In genomic region chr10:81303656-81304055, GRCh38 we compare ENCODE assay signal across 26 cellular contexts.
DNase-seq lines count a peak whose midpoint lies in the region; ATAC-seq, FAIRE-seq and TF ChIP-seq lines count a peak whose summit lies in the region.
"Had no signal": no experiment of that assay in that cellular context is flagged by ENCODE, and none has a peak within 500 bp of the region (broad histone marks: within the 10 kb centered on the region; RNA-seq: fewer than 3 reads in every experiment).

No MANE protein-coding gene starts in this region.

- 9% methylated on average over 1 of the region's 1 CpG for WGBS in mammary epithelial cell (ENCODE audit: low coverage, missing lambda C conversion rate)

- H3K9me3 ChIP-seq in mammary epithelial cell (replicated peaks; ENCODE audit: insufficient read depth, low read length): no peaks in the 10 kb centered on the region
- H3K9me3 ChIP-seq in breast epithelium: peaks cover 0 to 7% of the 10 kb centered on the region in 2 donors
- no peaks in the 10 kb centered on the region for H3K9me3 ChIP-seq in MM.1S (replicated peaks; ENCODE audit: insufficient read depth, low read length)
- H3K9me3 ChIP-seq in astrocyte (ENCODE audit: insufficient read depth, low read depth, low read length): no peaks in the 10 kb centered on the region
- peaks cover 9% of the 10 kb centered on the region for H3K9me3 ChIP-seq in left ventricle myocardium inferior (replicated peaks)
- H3K9me3 ChIP-seq: A549, BE2C had no signal

- H2AFZ ChIP-seq in mammary epithelial cell (ENCODE audit: low read depth, low read length) (no peak overlapping the region), MM.1S (ENCODE audit: low read length) (no peak overlapping the region), astrocyte (ENCODE audit: low read depth, low read length) (no peak overlapping the region)

- no peak for TF ChIP-seq POLR2A in breast epithelium (IDR thresholded peaks at IDR 0.05)

- H3K4me1 ChIP-seq in mammary epithelial cell (ENCODE audit: insufficient read depth, low read length) (peaks cover 3% of the 10 kb centered on the region), breast epithelium (no peaks in the 10 kb centered on the region), MM.1S (ENCODE audit: low read length) (no peaks in the 10 kb centered on the region), astrocyte (ENCODE audit: insufficient read depth, low read length) (no peaks in the 10 kb centered on the region), left ventricle myocardium inferior (no peaks in the 10 kb centered on the region)
- H3K4me1 ChIP-seq: A549; BE2C; BLaER1 treated with 17β-estradiol and CSF1 and Interleukin-3, amounts not matched to agents 10 nM and 100 nM had no signal

- BruUV-seq in mammary epithelial cell (replicated peaks; lab: Mats Ljungman, UMichigan): no TSS peak

- CTCF ChIA-PET in mammary epithelial cell (lab: Charles Lee; ENCODE audit: low non-redundant PET): no interaction called here

- H3K4me3 ChIP-seq in mammary epithelial cell (replicated peaks in 1 of 3; ENCODE audit: insufficient read depth in 1 of 3, low read depth in 2 of 3, low read length in 3 of 3): no peak overlapping the region
- H3K4me3 ChIP-seq in breast epithelium: no peak overlapping the region
- H3K4me3 ChIP-seq in MM.1S (ENCODE audit: low read length): no peak overlapping the region
- H3K4me3 ChIP-seq in astrocyte (ENCODE audit: insufficient read depth, low read depth, low read length): no peak overlapping the region
- no peak overlapping the region for H3K4me3 ChIP-seq in left ventricle myocardium inferior
- H3K4me3 ChIP-seq: A549; BLaER1 treated with 17β-estradiol and CSF1 and Interleukin-3, amounts not matched to agents 10 nM and 100 nM; GM12878 had no signal

- no peaks in the 10 kb centered on the region for H3K36me3 Mint-ChIP-seq in astrocyte (ENCODE audit: low read depth, unreplicated experiment)
- H3K36me3 Mint-ChIP-seq: CD14-positive monocyte; CD8-positive, alpha-beta memory T cell had no signal

- FAIRE-seq in astrocyte (lab: Jason Lieb, UNC): no peak
- FAIRE-seq: A549, D721Med, GM12878 had no signal

- H3K4me2 ChIP-seq in mammary epithelial cell (ENCODE audit: insufficient read depth, low read depth, low read length) (no peak overlapping the region), MM.1S (ENCODE audit: low read depth, low read length) (no peak overlapping the region), astrocyte (ENCODE audit: low read length) (no peak overlapping the region)
- H3K4me2 ChIP-seq: A549; BLaER1 treated with 17β-estradiol and CSF1 and Interleukin-3, amounts not matched to agents 10 nM and 100 nM had no signal

- H4K20me1 ChIP-seq in mammary epithelial cell (ENCODE audit: insufficient read depth, low read length) (no peaks in the 10 kb centered on the region), MM.1S (ENCODE audit: insufficient read depth, low read length) (no peaks in the 10 kb centered on the region), astrocyte (ENCODE audit: insufficient read depth, low read length) (no peaks in the 10 kb centered on the region)
- H4K20me1 ChIP-seq: BLaER1 treated with 17β-estradiol and CSF1 and Interleukin-3, amounts not matched to agents 10 nM and 100 nM had no signal

- H3K27me3 ChIP-seq in mammary epithelial cell (ENCODE audit: insufficient read depth, low read length): no peaks in the 10 kb centered on the region
- H3K27me3 ChIP-seq in breast epithelium: no peaks in the 10 kb centered on the region
- H3K27me3 ChIP-seq in MM.1S (replicated peaks; ENCODE audit: insufficient read depth, low read length): no peaks in the 10 kb centered on the region
- no peaks in the 10 kb centered on the region for H3K27me3 ChIP-seq in astrocyte (ENCODE audit: insufficient read depth, low read length)
- H3K27me3 ChIP-seq in left ventricle myocardium inferior (ENCODE audit: low read depth): no peaks in the 10 kb centered on the region
- H3K27me3 ChIP-seq: BE2C; BLaER1 treated with 17β-estradiol and CSF1 and Interleukin-3, amounts not matched to agents 10 nM and 100 nM had no signal

- H3K36me3 ChIP-seq in mammary epithelial cell (ENCODE audit: insufficient read depth, low read length) (no peaks in the 10 kb centered on the region), breast epithelium (no peaks in the 10 kb centered on the region), MM.1S (replicated peaks; ENCODE audit: insufficient read depth, low read length) (no peaks in the 10 kb centered on the region), astrocyte (ENCODE audit: insufficient read depth, low read length) (no peaks in the 10 kb centered on the region), left ventricle myocardium inferior (no peaks in the 10 kb centered on the region)
- H3K36me3 ChIP-seq: BE2C; BLaER1 treated with 17β-estradiol and CSF1 and Interleukin-3, amounts not matched to agents 10 nM and 100 nM had no signal

- no peak overlapping the region for H3K4me3 Mint-ChIP-seq in astrocyte (ENCODE audit: unreplicated experiment)
- H3K4me3 Mint-ChIP-seq: CD14-positive monocyte; CD4-positive, alpha-beta T cell; CD8-positive, alpha-beta memory T cell had no signal

- no peak overlapping the region for H3K9ac ChIP-seq in mammary epithelial cell (ENCODE audit: insufficient read depth, low read length)
- no peak overlapping the region for H3K9ac ChIP-seq in MM.1S (ENCODE audit: low read length)
- no peak overlapping the region for H3K9ac ChIP-seq in astrocyte (ENCODE audit: low read length)
- H3K9ac ChIP-seq: BLaER1 treated with 17β-estradiol and CSF1 and Interleukin-3, amounts not matched to agents 10 nM and 100 nM had no signal

- DNase-seq in mammary epithelial cell: peak; percentile 1
- no peak for DNase-seq in breast epithelium (ENCODE audit: low spot score in 2 of 2)
- peak; percentile 32 for DNase-seq in MM.1S
- DNase-seq in astrocyte (ENCODE audit: low read depth): no peak
- DNase-seq in left ventricle myocardium inferior: no peak
- no peak for DNase-seq in HK-2 (ENCODE audit: unreplicated experiment)
- DNase-seq: ACHN; AML-193; BE2C; CD4-positive, alpha-beta T cell; CD8-positive, alpha-beta memory T cell; DMS 273 treated with DMSO at 0.1 percent for 48 hours; DMS79; EL; GDM1; GOT3; H7 had no signal

- dilution Hi-C loops in mammary epithelial cell (cut with HindIII; ENCODE audit: low sequenced_read_pairs): no loop called here

- H3K27ac Mint-ChIP-seq in astrocyte (ENCODE audit: unreplicated experiment): peak overlapping the region; percentile 19
- H3K27ac Mint-ChIP-seq: CD4-positive, alpha-beta T cell; CD8-positive, alpha-beta memory T cell had no signal

- intact Hi-C loops in mammary epithelial cell (cut with micrococcal nuclease): no loop called here
- intact Hi-C loops in breast epithelium (cut with DNase I; ENCODE audit: low total_unique reads): loop anchor here (10.0 kb wide), 1 partner anchor 989 kb away; no protein-coding TSS in a partner anchor
- intact Hi-C loops in left ventricle myocardium inferior (cut with micrococcal nuclease): no loop called here

- peaks cover 6% of the 10 kb centered on the region for H3K4me1 Mint-ChIP-seq in astrocyte (ENCODE audit: low read depth, unreplicated experiment)
- H3K4me1 Mint-ChIP-seq: CD14-positive monocyte; CD8-positive, alpha-beta memory T cell had no signal

- TF ChIP-seq CTCF in mammary epithelial cell (conservative IDR thresholded peaks at IDR 0.05 in 1 of 2, IDR thresholded peaks at IDR 0.05 in 1 of 2; ENCODE audit: extremely low read depth in 1 of 2, insufficient read depth in 1 of 2, low read depth in 1 of 2, low read length in 2 of 2) (no peak), breast epithelium (IDR thresholded peaks at IDR 0.05) (no peak), MM.1S (IDR thresholded peaks at IDR 0.05; ENCODE audit: low read length) (no peak), astrocyte (IDR thresholded peaks at IDR 0.05; ENCODE audit: insufficient read depth, low read depth, low read length) (no peak), left ventricle myocardium inferior (IDR thresholded peaks at IDR 0.05; ENCODE audit: borderline replicate concordance) (no peak)

- H3K27ac ChIP-seq in mammary epithelial cell (ENCODE audit: insufficient read depth, low read depth, low read length): no peak overlapping the region
- no peak overlapping the region for H3K27ac ChIP-seq in breast epithelium
- H3K27ac ChIP-seq in MM.1S (ENCODE audit: low read length): no peak overlapping the region
- no peak overlapping the region for H3K27ac ChIP-seq in astrocyte (ENCODE audit: low read depth, low read length)
- H3K27ac ChIP-seq in left ventricle myocardium inferior (replicated peaks): no peak overlapping the region
- H3K27ac ChIP-seq: 22Rv1; A549; BLaER1 treated with 17β-estradiol and CSF1 and Interleukin-3, amounts not matched to agents 10 nM and 100 nM had no signal

- ATAC-seq in GM18907 (IDR thresholded peaks at IDR 0.05; ENCODE audit: unreplicated experiment) (no peak), GM18519 (IDR thresholded peaks at IDR 0.05; ENCODE audit: low FRiP score, unreplicated experiment) (no peak)
- ATAC-seq: A549, GM12878, HCT116 had no signal

- H3F3A ChIP-seq in MM.1S (ENCODE audit: insufficient read depth, low read length): no peaks in the 10 kb centered on the region

- H3K79me2 ChIP-seq in mammary epithelial cell (ENCODE audit: insufficient read depth, low read length): no peaks in the 10 kb centered on the region
- H3K79me2 ChIP-seq in MM.1S (ENCODE audit: low read length): no peaks in the 10 kb centered on the region
- H3K79me2 ChIP-seq in astrocyte (ENCODE audit: insufficient read depth, low read length): no peaks in the 10 kb centered on the region

- no peaks in the 10 kb centered on the region for H3K9me2 ChIP-seq in MM.1S (replicated peaks; ENCODE audit: insufficient read depth, low read length)

- H3K9me3 Mint-ChIP-seq in astrocyte (ENCODE audit: unreplicated experiment): no peaks in the 10 kb centered on the region

- no peaks in the 10 kb centered on the region for H3K27me3 Mint-ChIP-seq in astrocyte (ENCODE audit: low read depth, unreplicated experiment)
- H3K27me3 Mint-ChIP-seq: CD4-positive, alpha-beta T cell; CD8-positive, alpha-beta memory T cell had no signal

- in situ Hi-C loops in mammary epithelial cell (cut with MboI; ENCODE audit: low sequenced_read_pairs in 2 of 2): no loop called here

Comparison
In these comparisons a context has a peak if more than half of its experiments do, and no peak if none do; other contexts are left out.
1. DNase-seq: peak in mammary epithelial cell (single experiment) and MM.1S (single experiment); none in breast epithelium (0 of 2), astrocyte (single experiment), left ventricle myocardium inferior (single experiment) and HK-2 (single experiment).